In the genomic region with DNA sequence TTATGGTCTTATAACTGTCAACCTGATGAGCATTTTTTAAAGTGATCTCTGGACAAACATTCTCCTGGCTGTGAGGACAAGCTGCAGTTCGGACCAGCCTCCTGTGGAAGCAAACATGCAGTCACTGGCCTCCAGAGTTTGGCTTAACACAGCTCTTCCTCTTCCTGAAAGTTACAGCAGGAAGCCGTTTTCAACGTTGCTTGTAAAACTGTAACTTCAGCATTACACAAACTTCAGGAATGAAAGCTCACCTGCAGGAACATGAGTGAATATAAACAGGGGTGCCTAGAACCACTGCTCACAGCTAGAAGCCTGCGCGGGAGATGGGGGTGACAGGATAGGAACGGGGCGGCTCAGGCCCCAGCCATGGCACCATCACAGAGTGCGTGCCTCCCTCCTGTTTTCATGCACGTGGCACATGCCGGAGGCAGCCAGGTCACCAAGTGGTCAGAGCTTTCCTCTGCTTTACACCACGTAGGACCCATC, we compare ENCODE assay signal across 9 cellular contexts.
DNase-seq lines count a peak whose midpoint lies in the region; ATAC-seq and TF ChIP-seq lines count a peak whose summit lies in the region.
"Had no signal": no experiment of that assay in that cellular context is flagged by ENCODE, and none has a peak within 500 bp of the region (broad histone marks: within the 10 kb centered on the region; RNA-seq: fewer than 3 reads in every experiment).

No MANE protein-coding gene starts in this region.

- no peaks in the 10 kb centered on the region for H3K36me3 Mint-ChIP-seq in neural crest cell (ENCODE audit: low read depth)

- H3K4me1 ChIP-seq in right cardiac atrium (ENCODE audit: control insufficient read depth, insufficient read depth, low read length) = peaks cover 6% of the 10 kb centered on the region
- peaks cover 0 to 4% of the 10 kb centered on the region in 2 donors for H3K4me1 ChIP-seq in esophagus (ENCODE audit: control insufficient read depth in 2 of 2, insufficient read depth in 2 of 2, low read length in 1 of 2)

- no peak for DNase-seq in right cardiac atrium
- no peak for DNase-seq in left ventricle myocardium superior
- DNase-seq in neural crest cell (ENCODE audit: low read depth, low spot score) = no peak
- DNase-seq in SHP77 treated with DMSO at 0.1 percent for 48 hours (lab: John Stamatoyannopoulos, UW) = no peak
- DNase-seq in activated CD8-positive, alpha-beta memory T cell treated with anti-CD3 and anti-CD28 coated beads, Interleukin-2, amount 50 U/mL, for 48 hours = no peak
- DNase-seq: naive thymus-derived CD4-positive, alpha-beta T cell had no signal

- H3K27me3 ChIP-seq in right cardiac atrium (ENCODE audit: control insufficient read depth, insufficient read depth) (no peaks in the 10 kb centered on the region), esophagus (ENCODE audit: control insufficient read depth in 1 of 2, insufficient read depth in 2 of 2, low read length in 2 of 2) (no peaks in the 10 kb centered on the region)

- H3K9me3 Mint-ChIP-seq in neural crest cell = peaks cover 6% of the 10 kb centered on the region

- H3K27ac Mint-ChIP-seq in neural crest cell (ENCODE audit: unreplicated experiment) = peak overlapping the region; percentile 3

- no peaks in the 10 kb centered on the region for H3K36me3 ChIP-seq in esophagus (ENCODE audit: control insufficient read depth in 2 of 2, insufficient read depth in 2 of 2, low read length in 1 of 2)

- intact Hi-C loops in right cardiac atrium (cut with DNase I) = no loop called here
- intact Hi-C loops in left ventricle myocardium superior (cut with micrococcal nuclease) = no loop called here

- H3K4me3 Mint-ChIP-seq in neural crest cell = no peak overlapping the region
- H3K4me3 Mint-ChIP-seq: naive thymus-derived CD4-positive, alpha-beta T cell had no signal

- peaks cover 55% of the 10 kb centered on the region for H3K4me1 Mint-ChIP-seq in neural crest cell

- H3K9me3 ChIP-seq in right cardiac atrium (ENCODE audit: control insufficient read depth, low read length) = no peaks in the 10 kb centered on the region
- no peaks in the 10 kb centered on the region for H3K9me3 ChIP-seq in esophagus (ENCODE audit: control insufficient read depth in 2 of 2, insufficient read depth in 1 of 2, low read depth in 1 of 2, low read length in 1 of 2)

- no peaks in the 10 kb centered on the region for H3K27me3 Mint-ChIP-seq in neural crest cell (ENCODE audit: low read depth)

- H3K27ac ChIP-seq in right cardiac atrium (ENCODE audit: low read length) (peak overlapping the region; percentile 79), esophagus (ENCODE audit: low read depth in 2 of 2, low read length in 1 of 2) (peak overlapping the region; percentile 87 to 93)

- ATAC-seq in right cardiac atrium = no peak
- no peak for ATAC-seq in left ventricle myocardium superior
- ATAC-seq in HG03457 (IDR thresholded peaks at IDR 0.05; ENCODE audit: unreplicated experiment) = no peak
- no peak for ATAC-seq in HG02571 (IDR thresholded peaks at IDR 0.05; ENCODE audit: unreplicated experiment)
- ATAC-seq: naive thymus-derived CD4-positive, alpha-beta T cell had no signal

- TF ChIP-seq CTCF in neural crest cell (conservative IDR thresholded peaks at IDR 0.05) = no peak

- WGBS in right cardiac atrium = 64% methylated on average over 11 of the region's 11 CpGs
- 66% methylated on average over 11 of the region's 11 CpGs for WGBS in esophagus, 2 donors

- H3K4me3 ChIP-seq in right cardiac atrium (ENCODE audit: low read length) = no peak overlapping the region
- H3K4me3 ChIP-seq in esophagus (ENCODE audit: low read depth in 1 of 2, low read length in 2 of 2) = no peak overlapping the region
